8 cellular contexts compared by ENCODE assay signal in genomic region chr12:22334696-22335290, GRCh38. TPM values are rescaled to one million over a fixed set of nuclear protein-coding genes. Genes with fewer than 3 reads are reported as not detected.
DNase-seq lines count a peak whose midpoint lies in the region; FAIRE-seq and TF ChIP-seq lines count a peak whose summit lies in the region.

TSS of gene ST8SIA1 (minus strand) at chr12:22334707. CDS start at chr12:22334232, 475 bp downstream.

- no peaks in the 10 kb centered on the region for H3K27me3 ChIP-seq in PC-9 (ENCODE audit: insufficient read depth, low read depth)

- DNase-seq in G401 (ENCODE audit: low spot score) (peak; percentile 81), HFF-Myc (ENCODE audit: extremely low read depth, low read depth) (no peak), PC-9 (peak in 1 of 2 experiments; percentile 6), foreskin melanocyte (peak; percentile 32), occipital lobe (lab: John Stamatoyannopoulos, UW) (peak; percentile 67), urothelium cell line (ENCODE audit: low spot score) (peak; percentile 58), DMS79 (lab: John Stamatoyannopoulos, UW) (no peak)
- peak; percentile 68 for DNase-seq in activated effector memory CD4-positive, alpha-beta T cell treated with Interleukin-2 at 50 U/mL for 16 hours

- no peaks in the 10 kb centered on the region for H3K36me3 ChIP-seq in PC-9 (ENCODE audit: low read depth)

- H3K9me3 ChIP-seq in PC-9 (ENCODE audit: insufficient read depth, low read depth), result no peaks in the 10 kb centered on the region

- no peaks in the 10 kb centered on the region for H3K9me2 ChIP-seq in PC-9 (ENCODE audit: insufficient read depth)

- H3K4me1 ChIP-seq in PC-9 (replicated peaks; ENCODE audit: insufficient read depth), result peaks cover 7% of the 10 kb centered on the region; the same call in 1 of the 2 replicates

- TF ChIP-seq CTCF in HFF-Myc (IDR thresholded peaks at IDR 0.05; ENCODE audit: low read depth, low read length, missing control alignments) (no peak), PC-9 (conservative IDR thresholded peaks at IDR 0.05) (no peak)

- peak within 1 kb of the TSS; percentile 96 for H3K4me2 ChIP-seq in PC-9

- no TSS peak for BruUV-seq in PC-9 (replicated peaks; lab: Mats Ljungman, UMichigan)

- POLR2A ChIA-PET in PC-9 (lab: Charles Lee; ENCODE audit: unreplicated experiment), result no interaction called here

- H4K20me1 ChIP-seq in PC-9 (ENCODE audit: insufficient read depth), result no peaks in the 10 kb centered on the region

- H3K4me3 ChIP-seq in HFF-Myc (replicated peaks; ENCODE audit: low read depth, low read length) (peak within 1 kb of the TSS; percentile 33), PC-9 (peak within 1 kb of the TSS; percentile 72)

- peak within 1 kb of the TSS; percentile 91 for H2AFZ ChIP-seq in PC-9

- in situ Hi-C loops in G401 (cut with HindIII; ENCODE audit: low sequenced_read_pairs), result no loop called here

- H3K79me2 ChIP-seq in PC-9 (ENCODE audit: low read depth), result no peaks in the 10 kb centered on the region

- H3F3A ChIP-seq in PC-9 (ENCODE audit: insufficient read depth, low read depth), result no peaks in the 10 kb centered on the region

- no peak for FAIRE-seq in urothelium cell line (lab: Jason Lieb, UNC)

- intact Hi-C loops in PC-9 (cut with micrococcal nuclease; ENCODE audit: unreplicated experiment), result loop anchor here (1.0 to 5.0 kb wide), 4 partner anchors 109 to 637 kb away; no protein-coding TSS in a partner anchor

- CTCF ChIA-PET in PC-9 (lab: Charles Lee), result interaction anchor here (0.8 to 1.1 kb wide), 2 partner anchors 109 to 214 kb away, joined by 3 to 20 read pairs; no protein-coding TSS in a partner anchor

- no peak within 1 kb of the TSS for H3K27ac ChIP-seq in PC-9

RNA-seq across cellular contexts. Expression of gene ST8SIA1, which starts in this region (rescaled TPM):
- not detected in 2 replicates for total RNA-seq in G401 (2014; rRNA removed; shearing (Covaris generic))
- total RNA-seq in PC-9 (2021), result 2.4 and 3.1 TPM in 2 replicates
- 29.6 TPM for total RNA-seq in occipital lobe

Comparison
In these comparisons a context has a peak if more than half of its experiments do, and no peak if none do; other contexts are left out.
1. Peak in DNase-seq in G401; RNA of the gene not detected or under 1 TPM.
2. DNase-seq: peak in activated effector memory CD4-positive, alpha-beta T cell treated with Interleukin-2 at 50 U/mL for 16 hours (single experiment), foreskin melanocyte (single experiment), occipital lobe (single experiment) and urothelium cell line (single experiment); none in HFF-Myc (single experiment) and DMS79 (single experiment).